ENCODE assay signal across 8 cellular contexts in the genomic region with DNA sequence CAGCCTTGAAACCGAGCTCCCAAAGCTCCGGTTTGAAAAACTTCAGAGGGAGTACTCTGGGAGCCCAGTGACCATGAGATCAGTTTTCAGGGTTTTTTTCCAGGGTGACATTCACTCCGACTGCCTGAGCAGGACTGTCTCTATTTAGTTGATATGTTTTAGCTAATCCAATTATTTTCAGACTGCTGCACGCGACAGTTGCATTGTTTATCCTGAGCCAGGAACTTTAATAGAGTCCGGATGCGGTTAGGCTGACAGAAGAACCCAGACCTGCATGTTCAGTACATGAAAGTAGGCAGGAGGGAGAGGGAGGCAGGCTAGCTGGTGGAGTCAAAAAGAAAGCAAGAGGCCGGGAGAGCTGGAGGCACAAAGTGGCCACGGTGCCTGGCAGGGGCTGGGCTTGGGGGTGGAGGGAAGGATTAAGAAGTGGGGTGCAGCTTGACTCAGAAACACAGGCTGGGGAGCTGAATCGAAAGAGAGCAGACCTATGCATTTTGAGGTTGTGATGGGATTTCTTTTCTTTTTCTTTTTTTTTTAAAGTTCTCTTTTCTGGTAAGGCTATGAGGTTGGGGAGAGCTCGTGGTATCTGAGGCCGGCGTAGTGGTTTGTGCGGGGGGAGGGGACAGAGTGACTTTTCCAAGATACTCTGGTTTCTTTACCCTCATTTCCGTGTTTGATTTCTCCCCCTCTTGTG. TPM values are rescaled to one million over a fixed set of nuclear protein-coding genes. Genes with fewer than 3 reads are reported as not detected.
DNase-seq lines count a peak whose midpoint lies in the region; ATAC-seq, FAIRE-seq and TF ChIP-seq lines count a peak whose summit lies in the region.

No MANE protein-coding gene starts in this region.

- peak overlapping the region; percentile 94 for H3K4me3 Mint-ChIP-seq in activated T-cell treated with anti-CD3 and anti-CD28 coated beads, Interleukin-2, amount 50 U/mL, for 4 hours

- no peaks in the 10 kb centered on the region for H3K9me3 ChIP-seq in mucosa of descending colon

- TF ChIP-seq CTCF in mucosa of descending colon (IDR thresholded peaks at IDR 0.05), result no peak

- FAIRE-seq in urothelium cell line (lab: Jason Lieb, UNC), result no peak

- peak; percentile 48 for ATAC-seq in GM19455 (IDR thresholded peaks at IDR 0.05; ENCODE audit: unreplicated experiment)
- peak; percentile 40 for ATAC-seq in HG03469 (IDR thresholded peaks at IDR 0.05; ENCODE audit: unreplicated experiment)
- peak; percentile 15 to 25 for ATAC-seq in activated T-cell treated with anti-CD3 and anti-CD28 coated beads, Interleukin-2, amount 50 U/mL, for 4 hours
- peak; percentile 51 for ATAC-seq in mucosa of descending colon

- H3K27me3 Mint-ChIP-seq in activated T-cell treated with anti-CD3 and anti-CD28 coated beads, Interleukin-2, amount 50 U/mL, for 4 hours (ENCODE audit: low read depth), result no peaks in the 10 kb centered on the region

- H3K36me3 Mint-ChIP-seq in activated T-cell treated with anti-CD3 and anti-CD28 coated beads, Interleukin-2, amount 50 U/mL, for 4 hours (ENCODE audit: insufficient read depth), result peaks cover 41% of the 10 kb centered on the region

- DNase-seq in AML-193 (lab: John Stamatoyannopoulos, UW) (peak; percentile 8 to 12), mucosa of descending colon (peak in 1 of 3 donors; percentile 29), urothelium cell line (ENCODE audit: low spot score) (no peak), DMS79 treated with DMSO at 0.1 percent for 48 hours (lab: John Stamatoyannopoulos, UW) (no peak)
- DNase-seq in activated T-cell treated with anti-CD3 and anti-CD28 coated beads, Interleukin-2, amount 50 U/mL, for 4 hours, result no peak
- no peak for DNase-seq in effector CD8-positive, alpha-beta T cell (lab: John Stamatoyannopoulos, UW)

- intact Hi-C loops in mucosa of descending colon (cut with DNase I, micrococcal nuclease), result no loop called here

- peaks cover 77% of the 10 kb centered on the region for H3K4me1 Mint-ChIP-seq in activated T-cell treated with anti-CD3 and anti-CD28 coated beads, Interleukin-2, amount 50 U/mL, for 4 hours (ENCODE audit: low read depth)

- no peak overlapping the region for H3K4me3 ChIP-seq in mucosa of descending colon

- H3K36me3 ChIP-seq in mucosa of descending colon (ENCODE audit: low read depth), result no peaks in the 10 kb centered on the region

- peaks cover 3% of the 10 kb centered on the region for H3K4me1 ChIP-seq in mucosa of descending colon (ENCODE audit: low read depth)

- H3K9me3 Mint-ChIP-seq in activated T-cell treated with anti-CD3 and anti-CD28 coated beads, Interleukin-2, amount 50 U/mL, for 4 hours, result no peaks in the 10 kb centered on the region

RNA-seq across cellular contexts. Expression of a gene that starts 5.7 kb away (rescaled TPM):
- 10 to 100 TPM; 28.1 to 71.9 (median 42.1) TPM for total RNA-seq in activated T-cell treated with anti-CD3 and anti-CD28 coated beads, Interleukin-2, amount 50 U/mL, for 4 hours
- total RNA-seq in mucosa of descending colon, result under 1 TPM; 0.47 to 0.87 (median 0.55) TPM

Comparison
In these comparisons a context has a peak if more than half of its experiments do, and no peak if none do; other contexts are left out.
1. DNase-seq: peak in AML-193 (2 of 2); none in activated T-cell treated with anti-CD3 and anti-CD28 coated beads, Interleukin-2, amount 50 U/mL, for 4 hours (single experiment), urothelium cell line (single experiment), DMS79 treated with DMSO at 0.1 percent for 48 hours (single experiment) and effector CD8-positive, alpha-beta T cell (single experiment).
2. RNA of a gene that starts 5.7 kb away (total RNA-seq): 28.1 to 71.9 TPM in activated T-cell treated with anti-CD3 and anti-CD28 coated beads, Interleukin-2, amount 50 U/mL, for 4 hours; 0.47 to 0.87 TPM in mucosa of descending colon; every median in the first group is over 10 times any median in the second.
3. Peak in every context shown above with its lines, with median percentiles within 50 percentile points of each other: ATAC-seq.